In genomic region chr1:202276920-202277319, GRCh38 we compare ENCODE assay signal across 23 cellular contexts.
"Had no signal": no experiment of that assay in that cellular context is flagged by ENCODE, and none has a peak within 500 bp of the region (broad histone marks: within the 10 kb centered on the region; RNA-seq: fewer than 3 reads in every experiment).

No MANE protein-coding gene starts in this region.

- H3K4me3 ChIP-seq: coronary artery, dorsolateral prefrontal cortex, gastrocnemius medialis, heart left ventricle had no signal

- H3K27me3 ChIP-seq: brain microvascular endothelial cell, foreskin keratinocyte, gastrocnemius medialis, heart left ventricle had no signal

- H3K9me3 ChIP-seq: gastrocnemius medialis, heart left ventricle had no signal

- H3K4me1 ChIP-seq: gastrocnemius medialis had no signal

- FAIRE-seq: astrocyte, bronchial epithelial cell had no signal

- H3K27ac ChIP-seq: brain microvascular endothelial cell, coronary artery, dorsolateral prefrontal cortex, foreskin keratinocyte, gastrocnemius medialis, heart left ventricle had no signal

- DNase-seq: activated CD4-positive, alpha-beta memory T cell treated with anti-CD3 and anti-CD28 coated beads, Interleukin-2, amount 10 ng/mL, durations not matched to agents 7 days and 5 days; activated CD4-positive, alpha-beta T cell treated with anti-CD3 and anti-CD28 coated beads for 1 hour; activated CD4-positive, alpha-beta T cell treated with anti-CD3 and anti-CD28 coated beads for 4 hours; activated CD4-positive, alpha-beta T cell treated with anti-CD3 and anti-CD28 coated beads, Interleukin-2, amount 10 ng/mL, durations not matched to agents 7 days and 5 days; activated CD4-positive, alpha-beta T cell treated with anti-CD3 and anti-CD28 coated beads, Interleukin-2, amount 50 U/mL, for 4 hours; activated effector memory CD4-positive, alpha-beta T cell treated with Interleukin-2 at 50 U/mL for 16 hours; activated gamma-delta T cell treated with Interleukin-2 at 50 U/mL for 16 hours; activated naive CD4-positive, alpha-beta T cell treated with anti-CD3 and anti-CD28 coated beads, Interleukin-2, amount 50 U/mL, for 16 hours; activated naive CD4-positive, alpha-beta T cell treated with Interleukin-2 at 50 U/mL for 16 hours; activated T-cell treated with anti-CD3 and anti-CD28 coated beads, Interleukin-2, amount 50 U/mL, for 4 hours; amniotic stem cell; anterior cingulate cortex; brain microvascular endothelial cell; dorsolateral prefrontal cortex; effector memory CD4-positive, alpha-beta T cell; foreskin keratinocyte; gastrocnemius medialis; glutamatergic neuron; T-helper 2 cell had no signal

- H3K36me3 ChIP-seq: brain microvascular endothelial cell, gastrocnemius medialis, heart left ventricle had no signal
